ENCODE assay signal across 13 cellular contexts in genomic region chr9:95725045-95725444, GRCh38.
A peak's percentile ranks its signal among the peaks of the same experiment; 100 is the strongest.
DNase-seq lines count a peak whose midpoint lies in the region; ATAC-seq lines count a peak whose summit lies in the region.
"Had no signal": no experiment of that assay in that cellular context is flagged by ENCODE, and none has a peak within 500 bp of the region (broad histone marks: within the 10 kb centered on the region; RNA-seq: fewer than 3 reads in every experiment).

No MANE protein-coding gene starts in this region.

- H3K9me3 Mint-ChIP-seq in stimulated activated naive CD8-positive, alpha-beta T cell treated with anti-CD3 and anti-CD28 coated beads, Interleukin-15, amount 100 ng/mL, for 72 hours = peaks cover 18 to 28% of the 10 kb centered on the region in 2 donors

- peak; percentile 18 for ATAC-seq in HG03097 (IDR thresholded peaks at IDR 0.05; ENCODE audit: low FRiP score, unreplicated experiment)
- ATAC-seq in stimulated activated naive CD8-positive, alpha-beta T cell treated with anti-CD3 and anti-CD28 coated beads, Interleukin-15, amount 100 ng/mL, for 72 hours = peak; percentile 28

- in situ Hi-C loops in KBM-7 (cut with MboI; ENCODE audit: low pct_unique_long_range_greater_than_20kb, low sequenced_read_pairs) = no loop called here

- DNase-seq in activated T-cell treated with anti-CD3 and anti-CD28 coated beads for 4 hours (peak; percentile 2), KBM-7 (no peak), NCI-H128 (lab: John Stamatoyannopoulos, UW; ENCODE audit: unreplicated experiment) (no peak), superior temporal gyrus (ENCODE audit: extremely low spot score) (no peak)
- no peak for DNase-seq in activated T-cell treated with anti-CD3 and anti-CD28 coated beads, Interleukin-2, amount 50 U/mL, for 1 hour
- DNase-seq in activated T-cell treated with anti-CD3 and anti-CD28 coated beads, Interleukin-2, amount 50 U/mL, for 48 hours = peak; percentile 48 to 54
- DNase-seq in stimulated activated naive CD8-positive, alpha-beta T cell treated with anti-CD3 and anti-CD28 coated beads, Interleukin-15, amount 100 ng/mL, for 72 hours = no peak
- DNase-seq: caudate nucleus, kidney glomerular epithelial cell, NCI-H2081 treated with DMSO at 0.1 percent for 48 hours, SHP77 treated with DMSO at 0.1 percent for 48 hours, upper lobe of left lung had no signal

- peaks cover 14% of the 10 kb centered on the region for H3K27me3 Mint-ChIP-seq in stimulated activated naive CD8-positive, alpha-beta T cell treated with anti-CD3 and anti-CD28 coated beads, Interleukin-15, amount 100 ng/mL, for 72 hours

- peaks cover 55% of the 10 kb centered on the region for H3K4me1 Mint-ChIP-seq in stimulated activated naive CD8-positive, alpha-beta T cell treated with anti-CD3 and anti-CD28 coated beads, Interleukin-15, amount 100 ng/mL, for 72 hours

- peak overlapping the region; percentile 45 to 82 for H3K27ac Mint-ChIP-seq in stimulated activated naive CD8-positive, alpha-beta T cell treated with anti-CD3 and anti-CD28 coated beads, Interleukin-15, amount 100 ng/mL, for 72 hours

- H3K4me3 Mint-ChIP-seq in stimulated activated naive CD8-positive, alpha-beta T cell treated with anti-CD3 and anti-CD28 coated beads, Interleukin-15, amount 100 ng/mL, for 72 hours = peak overlapping the region in 1 of 2 donors; percentile 24

Comparison
In these comparisons a context has a peak if more than half of its experiments do, and no peak if none do; other contexts are left out.
1. DNase-seq: peak in activated T-cell treated with anti-CD3 and anti-CD28 coated beads for 4 hours (single experiment) and activated T-cell treated with anti-CD3 and anti-CD28 coated beads, Interleukin-2, amount 50 U/mL, for 48 hours (2 of 2); none in activated T-cell treated with anti-CD3 and anti-CD28 coated beads, Interleukin-2, amount 50 U/mL, for 1 hour (single experiment), stimulated activated naive CD8-positive, alpha-beta T cell treated with anti-CD3 and anti-CD28 coated beads, Interleukin-15, amount 100 ng/mL, for 72 hours (0 of 2), KBM-7 (single experiment), NCI-H128 (single experiment) and superior temporal gyrus (single experiment).